8 cellular contexts compared by ENCODE assay signal in the genomic region with DNA sequence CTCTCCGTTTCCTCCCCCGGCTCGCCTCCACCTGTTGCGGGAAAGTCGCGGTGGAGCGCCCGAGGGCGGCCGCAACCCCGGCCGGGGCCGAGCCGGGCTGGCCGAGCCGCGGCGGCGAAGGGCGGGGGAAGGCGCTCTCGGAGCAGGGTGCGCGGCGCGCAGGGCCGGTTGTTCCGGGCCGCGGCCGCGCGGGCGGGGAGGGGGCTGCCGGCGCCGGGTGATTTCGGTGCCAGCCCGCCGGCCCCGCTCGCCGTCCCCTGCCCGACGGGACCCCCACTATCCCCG. TPM values are rescaled to one million over a fixed set of nuclear protein-coding genes. Genes with fewer than 3 reads are reported as not detected.
A peak's percentile ranks its signal among the peaks of the same experiment; 100 is the strongest.
DNase-seq lines count a peak whose midpoint lies in the region; ATAC-seq and TF ChIP-seq lines count a peak whose summit lies in the region.

No MANE protein-coding gene starts in this region.

- ATAC-seq in GM21529 (IDR thresholded peaks at IDR 0.05; ENCODE audit: unreplicated experiment), result peak; percentile 57
- peak; percentile 58 to 90 for ATAC-seq in upper lobe of left lung (ENCODE audit: low FRiP score in 2 of 2)

- H3K36me3 ChIP-seq in colonic mucosa (no peaks in the 10 kb centered on the region), upper lobe of left lung (no peaks in the 10 kb centered on the region)

- 0% methylated on average over 3 of the region's 46 CpGs; no CpG with 5 or more reads in 1 of the 2 donors for WGBS in upper lobe of left lung, 2 donors

- DNase-seq in DMS 273 (lab: John Stamatoyannopoulos, UW; ENCODE audit: unreplicated experiment) (peak; percentile 75), DMS 273 treated with DMSO at 0.1 percent for 48 hours (lab: John Stamatoyannopoulos, UW) (no peak), HuH-7 (ENCODE audit: low spot score) (peak; percentile 56), colonic mucosa (no peak), medulla oblongata (ENCODE audit: extremely low spot score) (peak; percentile 9), upper lobe of left lung (no peak), NCI-H2171 treated with DMSO at 0.1 percent for 48 hours (lab: John Stamatoyannopoulos, UW) (no peak)

- H3K4me3 ChIP-seq in colonic mucosa (peak overlapping the region; percentile 64), upper lobe of left lung (peak overlapping the region; percentile 59 to 81 (median 79))

- H3K4me1 ChIP-seq in colonic mucosa (peaks cover 4% of the 10 kb centered on the region), upper lobe of left lung (peaks cover 17 to 23% (median 18%) of the 10 kb centered on the region in 4 donors)

- H3K27me3 ChIP-seq in colonic mucosa (no peaks in the 10 kb centered on the region), upper lobe of left lung (peaks cover 0 to 13% (median 2%) of the 10 kb centered on the region in 4 donors)

- no peak for TF ChIP-seq EP300 in upper lobe of left lung (IDR thresholded peaks at IDR 0.05)

- no peaks in the 10 kb centered on the region for H3K9me3 ChIP-seq in colonic mucosa
- no peaks in the 10 kb centered on the region for H3K9me3 ChIP-seq in upper lobe of left lung

- TF ChIP-seq CTCF in colonic mucosa (IDR thresholded peaks at IDR 0.05), result no peak
- TF ChIP-seq CTCF in upper lobe of left lung (IDR thresholded peaks at IDR 0.05), result no peak

- H3K27ac ChIP-seq in colonic mucosa (peak overlapping the region; percentile 66), upper lobe of left lung (peak overlapping the region; percentile 71 to 81 (median 80))

- intact Hi-C loops in colonic mucosa (cut with DNase I), result no loop called here

- peak overlapping the region; percentile 71 to 87 for H3K9ac ChIP-seq in colonic mucosa (ENCODE audit: low read depth in 2 of 2, low read length in 2 of 2)

- peak in 1 of 4 donors; percentile 40 for TF ChIP-seq POLR2A in upper lobe of left lung (IDR thresholded peaks at IDR 0.05)

RNA-seq across cellular contexts. Expression of a gene that starts 0.2 kb away (rescaled TPM):
- total RNA-seq in colonic mucosa, result 10 to 100 TPM; 69.4 to 74.3 TPM
- 10 to 100 TPM; 18.1 to 26.6 (median 24.2) TPM for total RNA-seq in upper lobe of left lung

Comparison
In these comparisons a context has a peak if more than half of its experiments do, and no peak if none do; other contexts are left out.
1. DNase-seq: peak in DMS 273 (single experiment), HuH-7 (single experiment) and medulla oblongata (single experiment); none in DMS 273 treated with DMSO at 0.1 percent for 48 hours (single experiment), colonic mucosa (single experiment), upper lobe of left lung (0 of 2) and NCI-H2171 treated with DMSO at 0.1 percent for 48 hours (single experiment).